Comparison of ENCODE assay signal across 9 cellular contexts in genomic region chr14:100303179-100303578, GRCh38. TPM values are rescaled to one million over a fixed set of nuclear protein-coding genes. Genes with fewer than 3 reads are reported as not detected.
DNase-seq lines count a peak whose midpoint lies in the region; ATAC-seq and TF ChIP-seq lines count a peak whose summit lies in the region.
"Had no signal": no experiment of that assay in that cellular context is flagged by ENCODE, and none has a peak within 500 bp of the region (broad histone marks: within the 10 kb centered on the region; RNA-seq: fewer than 3 reads in every experiment).

No MANE protein-coding gene starts in this region.

- no peak for ATAC-seq in heart right ventricle
- no peak for ATAC-seq in RWPE2 (ENCODE audit: low read depth)
- ATAC-seq in upper lobe of right lung = no peak
- ATAC-seq in GM18867 (IDR thresholded peaks at IDR 0.05; ENCODE audit: unreplicated experiment) = no peak
- ATAC-seq in HG03565 (IDR thresholded peaks at IDR 0.05; ENCODE audit: unreplicated experiment) = no peak

- H3K36me3 ChIP-seq in heart right ventricle (peaks cover 0 to 7% (median 0%) of the 10 kb centered on the region in 9 donors), right atrium auricular region (no peaks in the 10 kb centered on the region), RWPE2 (ENCODE audit: low read depth) (no peaks in the 10 kb centered on the region), left ventricle myocardium inferior (no peaks in the 10 kb centered on the region), upper lobe of right lung (no peaks in the 10 kb centered on the region)

- H3K4me1 ChIP-seq in heart right ventricle (peaks cover 4 to 56% (median 41%) of the 10 kb centered on the region in 9 donors), right atrium auricular region (peaks cover 0 to 46% of the 10 kb centered on the region in 2 donors), RWPE2 (ENCODE audit: insufficient read depth, poor library complexity, severe bottlenecking) (peaks cover 4% of the 10 kb centered on the region), left ventricle myocardium inferior (peaks cover 61% of the 10 kb centered on the region), upper lobe of right lung (peaks cover 34% of the 10 kb centered on the region)

- no peak overlapping the region for H3K4me3 ChIP-seq in heart right ventricle
- no peak overlapping the region for H3K4me3 ChIP-seq in right atrium auricular region
- no peak overlapping the region for H3K4me3 ChIP-seq in RWPE2 (ENCODE audit: severe bottlenecking)
- H3K4me3 ChIP-seq in left ventricle myocardium inferior = no peak overlapping the region
- H3K4me3 ChIP-seq in upper lobe of right lung = no peak overlapping the region

- H3K27me3 ChIP-seq in heart right ventricle (no peaks in the 10 kb centered on the region), right atrium auricular region (no peaks in the 10 kb centered on the region), RWPE2 (ENCODE audit: insufficient read depth, poor library complexity, severe bottlenecking) (no peaks in the 10 kb centered on the region), left ventricle myocardium inferior (ENCODE audit: low read depth) (no peaks in the 10 kb centered on the region), upper lobe of right lung (no peaks in the 10 kb centered on the region)

- no peaks in the 10 kb centered on the region for H3K9me3 ChIP-seq in heart right ventricle
- H3K9me3 ChIP-seq in right atrium auricular region = no peaks in the 10 kb centered on the region
- H3K9me3 ChIP-seq in RWPE2 (ENCODE audit: severe bottlenecking) = no peaks in the 10 kb centered on the region
- no peaks in the 10 kb centered on the region for H3K9me3 ChIP-seq in left ventricle myocardium inferior (replicated peaks)
- H3K9me3 ChIP-seq in upper lobe of right lung = no peaks in the 10 kb centered on the region

- H3K27ac ChIP-seq in heart right ventricle (peak overlapping the region in 4 of 10 donors; percentile 17 to 28 (median 22)), right atrium auricular region (peak overlapping the region in 1 of 2 donors; percentile 10), RWPE2 (ENCODE audit: poor library complexity, severe bottlenecking) (no peak overlapping the region), left ventricle myocardium inferior (replicated peaks) (peak overlapping the region; percentile 11), upper lobe of right lung (no peak overlapping the region)

- WGBS in heart right ventricle, 2 donors = 69 to 73% methylated on average over 8 of the region's 8 CpGs

- intact Hi-C loops in heart right ventricle (cut with DNase I) (loop anchor here in 3 of 10 donors (5.0 to 10.0 kb wide), 2 partner anchors 56 to 72 kb away; partner anchors contain the start of gene WDR25 (in 2 of the 3)), left ventricle myocardium inferior (cut with micrococcal nuclease) (no loop called here), upper lobe of right lung (cut with DNase I) (no loop called here)

- peak in 8 of 9 donors; percentile 55 to 66 (median 60) for TF ChIP-seq CTCF in heart right ventricle (IDR thresholded peaks at IDR 0.05)
- TF ChIP-seq CTCF in right atrium auricular region (IDR thresholded peaks at IDR 0.05) = peak in 1 of 2 donors; percentile 68
- TF ChIP-seq CTCF in RWPE2 (IDR thresholded peaks at IDR 0.05; ENCODE audit: poor library complexity, severe bottlenecking) = peak; percentile 78
- peak; percentile 68 for TF ChIP-seq CTCF in left ventricle myocardium inferior (IDR thresholded peaks at IDR 0.05; ENCODE audit: borderline replicate concordance)
- TF ChIP-seq CTCF in upper lobe of right lung (IDR thresholded peaks at IDR 0.05) = peak; percentile 64

- DNase-seq in heart right ventricle = no peak
- no peak for DNase-seq in right atrium auricular region (ENCODE audit: low spot score)
- DNase-seq in RWPE2 (ENCODE audit: low spot score) = no peak
- DNase-seq in left ventricle myocardium inferior = no peak
- no peak for DNase-seq in upper lobe of right lung
- no peak for DNase-seq in stimulated activated naive CD4-positive, alpha-beta T cell treated with Interleukin-2 at 50 U/mL for 16 hours (lab: John Stamatoyannopoulos, UW)
- DNase-seq: activated CD8-positive, alpha-beta memory T cell treated with anti-CD3 and anti-CD28 coated beads, Interleukin-2, amount 50 U/mL, for 4 hours had no signal

RNA-seq across cellular contexts. Expression of gene SLC25A29, which starts 3.1 kb away (rescaled TPM):
- total RNA-seq in heart right ventricle = 10 to 100 TPM; 11.0 to 25.3 (median 21.7) TPM
- polyA plus RNA-seq in heart right ventricle = 10 to 100 TPM; 36.7 to 70.7 TPM
- total RNA-seq in right atrium auricular region = 10 to 100 TPM; 24.7 to 34.0 TPM
- total RNA-seq in left ventricle myocardium inferior = 24.5 TPM
- 104 TPM for total RNA-seq in upper lobe of right lung

RNA-seq across cellular contexts. Expression of gene SLC25A47, which starts 20.0 kb away (rescaled TPM):
- total RNA-seq in heart right ventricle (not detected), right atrium auricular region (not detected), left ventricle myocardium inferior (not detected), upper lobe of right lung (not detected)
- not detected for polyA plus RNA-seq in heart right ventricle
